In genomic region chr7:48085433-48085791, GRCh38 we compare ENCODE assay signal across 1 cellular context.
TF ChIP-seq lines count a peak whose summit lies in the region.

No MANE protein-coding gene starts in this region.

TF ChIP-seq in K562, 482 proteins besides CTCF, POLR2A, EP300 and RAD21 (continued from another document):
- no peak for TF ChIP-seq RBFOX2 (IDR thresholded peaks at IDR 0.05; ENCODE audit: low read depth, low read length)
